In the genomic region with DNA sequence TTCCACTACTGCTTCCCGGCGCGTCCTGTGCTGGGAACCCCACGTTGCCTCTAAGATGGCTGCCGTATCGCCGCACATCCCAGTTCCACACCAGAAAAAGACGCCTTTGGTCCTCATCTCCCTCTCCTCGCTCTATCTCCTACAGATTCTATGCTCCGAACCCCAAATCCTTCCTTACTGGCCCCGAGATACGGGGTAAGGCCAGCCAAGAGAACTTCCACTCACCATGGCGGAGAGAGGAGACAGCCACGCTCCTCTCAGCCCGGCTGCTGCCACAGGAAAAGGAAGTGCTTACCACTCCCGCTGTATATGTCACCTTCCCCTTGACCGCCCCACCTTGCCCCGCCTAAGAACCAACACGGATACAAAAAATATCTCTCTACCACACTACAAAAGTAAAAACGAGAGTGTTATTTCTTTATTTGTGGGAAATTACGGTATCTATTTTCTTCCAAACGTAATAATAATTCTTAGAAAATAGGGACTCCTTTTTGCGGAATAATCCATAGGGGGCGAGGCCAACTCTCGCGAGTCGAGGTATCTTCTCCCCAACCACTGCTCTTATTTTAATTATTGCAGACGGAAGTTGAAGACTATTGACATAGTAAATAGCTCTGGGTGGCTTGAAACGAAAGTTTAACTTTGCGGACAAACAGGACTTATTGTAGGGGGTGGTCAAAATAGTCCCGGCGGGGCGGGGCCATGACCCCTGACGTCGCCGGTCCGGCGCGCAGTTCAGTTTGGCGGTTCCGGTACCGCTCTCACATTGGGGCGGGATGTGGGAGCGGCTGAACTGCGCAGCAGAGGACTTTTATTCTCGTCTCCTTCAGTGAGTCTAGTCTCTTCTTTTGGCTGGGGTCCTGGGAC, we compare ENCODE assay signal across 8 cellular contexts. TPM values are rescaled to one million over a fixed set of nuclear protein-coding genes. Genes with fewer than 3 reads are reported as not detected.
DNase-seq lines count a peak whose midpoint lies in the region; ATAC-seq, FAIRE-seq and TF ChIP-seq lines count a peak whose summit lies in the region.

RPL4 (minus strand) TSS at position 293 of the 867 bp plus-strand sequence; CDS start at position 228, 65 bp downstream.
ZWILCH (plus strand) TSS at position 764 of the 867 bp plus-strand sequence; CDS start at position 777, 13 bp downstream.

- POLR2A ChIA-PET in naive thymus-derived CD4-positive, alpha-beta T cell (lab: Charles Lee): interaction anchor here (0.6 to 3.0 kb wide), 16 partner anchors 10 to 742 kb away, joined by 3 to 31 read pairs (median 4); partner anchors contain the start of gene MAP2K1

- peaks cover 55% of the 10 kb centered on the region for H3K36me3 Mint-ChIP-seq in activated T-helper 1 cell treated with anti-CD3 and anti-CD28 coated beads, Interleukin-12 subunit alpha, Interleukin-12 subunit beta, Interleukin-2, Interleukin-4 antibody, amounts not matched to agents 30 ng/mL and 10 ng/mL and 1 ng/mL, durations not matched to agents 14 hours and 24 hours and 36 hours (ENCODE audit: low read depth)
- peaks cover 8 to 28% (median 24%) of the 10 kb centered on the region in 5 donors for H3K36me3 Mint-ChIP-seq in naive thymus-derived CD4-positive, alpha-beta T cell
- peaks cover 23 to 38% of the 10 kb centered on the region in 2 donors for H3K36me3 Mint-ChIP-seq in stimulated activated naive B cell treated with anti-CD40 and anti-IgM and Interleukin-4, amounts not matched to agents 10 μg/mL and 1 μg/mL and 100 μg/mL, for 72 hours

- intact Hi-C loops in activated T-helper 1 cell treated with anti-CD3 and anti-CD28 coated beads, Interleukin-12 subunit alpha, Interleukin-12 subunit beta, Interleukin-2, Interleukin-4 antibody, amounts not matched to agents 30 ng/mL and 10 ng/mL and 1 ng/mL, durations not matched to agents 14 hours and 24 hours and 36 hours (cut with micrococcal nuclease): loop anchor here (1.0 to 10.0 kb wide), 8 partner anchors 7 to 1200 kb away; partner anchors contain the start of genes AAGAB, INTS14, IQCH and MAP2K1
- intact Hi-C loops in naive thymus-derived CD4-positive, alpha-beta T cell (cut with micrococcal nuclease): loop anchor here (1.0 to 10.0 kb wide), 11 partner anchors 7 to 1773 kb away; partner anchors contain the start of genes SNAPC5 (in 2 of the 2), TIPIN (in 2 of the 2), DIS3L (in 1 of the 2) and FEM1B (in 1 of the 2)

- peak within 1 kb of the TSS; percentile 92 for H3K4me3 ChIP-seq in HUES64 (ENCODE audit: low read length)
- peak within 1 kb of the TSS; percentile 99 for H3K4me3 ChIP-seq in naive thymus-derived CD4-positive, alpha-beta T cell (ENCODE audit: low read length)

- peak within 1 kb of the TSS; percentile 99 for H3K9ac ChIP-seq in HUES64 (ENCODE audit: low read depth, low read length)

- DNase-seq in D721Med (ENCODE audit: insufficient read length, low spot score): peak; percentile 36
- peak; percentile 84 for DNase-seq in RKO (ENCODE audit: low spot score)
- peak; percentile 77 for DNase-seq in activated T-helper 1 cell treated with anti-CD3 and anti-CD28 coated beads, Interleukin-12 subunit alpha, Interleukin-12 subunit beta, Interleukin-2, Interleukin-4 antibody, amounts not matched to agents 30 ng/mL and 10 ng/mL and 1 ng/mL, durations not matched to agents 14 hours and 24 hours and 36 hours (ENCODE audit: low spot score)
- peak; percentile 93 for DNase-seq in fibroblast of gingiva (ENCODE audit: low read depth)
- peak; percentile 65 to 88 (median 83) for DNase-seq in naive thymus-derived CD4-positive, alpha-beta T cell
- DNase-seq in stimulated activated naive B cell treated with anti-CD40 and anti-IgM and Interleukin-4, amounts not matched to agents 10 μg/mL and 1 μg/mL and 100 μg/mL, for 72 hours: peak; percentile 76

- no peak for FAIRE-seq in D721Med (lab: Jason Lieb, UNC)

- WGBS in HUES64: under 1% methylated on average over 35 of the region's 46 CpGs

- CTCF ChIA-PET in naive thymus-derived CD4-positive, alpha-beta T cell (lab: Charles Lee): interaction anchor here (0.7 to 1.3 kb wide), 4 partner anchors 53 to 254 kb away, joined by 3 to 5 read pairs (median 4); no protein-coding TSS in a partner anchor

- H3K36me3 ChIP-seq in HUES64 (ENCODE audit: insufficient read depth, low read length): peaks cover 53% of the 10 kb centered on the region
- H3K36me3 ChIP-seq in naive thymus-derived CD4-positive, alpha-beta T cell (ENCODE audit: control insufficient read depth in 2 of 3, insufficient read depth in 3 of 3, low read length in 3 of 3): peaks cover 2 to 42% (median 33%) of the 10 kb centered on the region in 3 experiments

- ATAC-seq in GM21423 (IDR thresholded peaks at IDR 0.05; ENCODE audit: unreplicated experiment): peak; percentile 72
- peak; percentile 93 for ATAC-seq in naive thymus-derived CD4-positive, alpha-beta T cell
- ATAC-seq in stimulated activated naive B cell treated with anti-CD40 and anti-IgM and Interleukin-4, amounts not matched to agents 10 μg/mL and 1 μg/mL and 100 μg/mL, for 72 hours (replicated peaks): peak; percentile 88 to 90

- no peaks in the 10 kb centered on the region for H3K4me1 ChIP-seq in HUES64 (ENCODE audit: insufficient read depth, low read length)
- H3K4me1 ChIP-seq in naive thymus-derived CD4-positive, alpha-beta T cell (ENCODE audit: control insufficient read depth in 2 of 2, insufficient read depth in 2 of 2, low read length in 2 of 2): peaks cover 13 to 22% of the 10 kb centered on the region in 2 donors

- H3K27me3 Mint-ChIP-seq in activated T-helper 1 cell treated with anti-CD3 and anti-CD28 coated beads, Interleukin-12 subunit alpha, Interleukin-12 subunit beta, Interleukin-2, Interleukin-4 antibody, amounts not matched to agents 30 ng/mL and 10 ng/mL and 1 ng/mL, durations not matched to agents 14 hours and 24 hours and 36 hours (ENCODE audit: insufficient read depth): no peaks in the 10 kb centered on the region
- no peaks in the 10 kb centered on the region for H3K27me3 Mint-ChIP-seq in naive thymus-derived CD4-positive, alpha-beta T cell
- H3K27me3 Mint-ChIP-seq in stimulated activated naive B cell treated with anti-CD40 and anti-IgM and Interleukin-4, amounts not matched to agents 10 μg/mL and 1 μg/mL and 100 μg/mL, for 72 hours: no peaks in the 10 kb centered on the region

- H3K4me3 Mint-ChIP-seq in activated T-helper 1 cell treated with anti-CD3 and anti-CD28 coated beads, Interleukin-12 subunit alpha, Interleukin-12 subunit beta, Interleukin-2, Interleukin-4 antibody, amounts not matched to agents 30 ng/mL and 10 ng/mL and 1 ng/mL, durations not matched to agents 14 hours and 24 hours and 36 hours: peak within 1 kb of the TSS; percentile 99
- H3K4me3 Mint-ChIP-seq in naive thymus-derived CD4-positive, alpha-beta T cell: peak within 1 kb of the TSS; percentile 90 to 100 (median 100)
- peak within 1 kb of the TSS; percentile 86 to 100 for H3K4me3 Mint-ChIP-seq in stimulated activated naive B cell treated with anti-CD40 and anti-IgM and Interleukin-4, amounts not matched to agents 10 μg/mL and 1 μg/mL and 100 μg/mL, for 72 hours

- no peaks in the 10 kb centered on the region for H3K9me3 ChIP-seq in HUES64 (ENCODE audit: insufficient read depth, low read depth, low read length)
- no peaks in the 10 kb centered on the region for H3K9me3 ChIP-seq in naive thymus-derived CD4-positive, alpha-beta T cell (ENCODE audit: control insufficient read depth in 2 of 3, low read length in 3 of 3)

- H3K27ac ChIP-seq in HUES64 (ENCODE audit: low read depth, low read length): peak within 1 kb of the TSS; percentile 97
- peak within 1 kb of the TSS; percentile 93 for H3K27ac ChIP-seq in naive thymus-derived CD4-positive, alpha-beta T cell (ENCODE audit: low read depth, low read length)

- no peak for TF ChIP-seq CTCF in D721Med (IDR thresholded peaks at IDR 0.05; ENCODE audit: insufficient read depth, missing control alignments)

- H3K4me1 Mint-ChIP-seq in activated T-helper 1 cell treated with anti-CD3 and anti-CD28 coated beads, Interleukin-12 subunit alpha, Interleukin-12 subunit beta, Interleukin-2, Interleukin-4 antibody, amounts not matched to agents 30 ng/mL and 10 ng/mL and 1 ng/mL, durations not matched to agents 14 hours and 24 hours and 36 hours (ENCODE audit: low read depth): peaks cover 55% of the 10 kb centered on the region
- H3K4me1 Mint-ChIP-seq in naive thymus-derived CD4-positive, alpha-beta T cell: peaks cover 21 to 57% (median 41%) of the 10 kb centered on the region in 7 donors
- peaks cover 18 to 42% of the 10 kb centered on the region in 2 donors for H3K4me1 Mint-ChIP-seq in stimulated activated naive B cell treated with anti-CD40 and anti-IgM and Interleukin-4, amounts not matched to agents 10 μg/mL and 1 μg/mL and 100 μg/mL, for 72 hours

- H3K27me3 ChIP-seq in HUES64 (ENCODE audit: insufficient read depth, low read length): no peaks in the 10 kb centered on the region
- no peaks in the 10 kb centered on the region for H3K27me3 ChIP-seq in naive thymus-derived CD4-positive, alpha-beta T cell (ENCODE audit: control insufficient read depth in 2 of 2, insufficient read depth in 2 of 2, low read length in 2 of 2)

- H3K9me3 Mint-ChIP-seq in activated T-helper 1 cell treated with anti-CD3 and anti-CD28 coated beads, Interleukin-12 subunit alpha, Interleukin-12 subunit beta, Interleukin-2, Interleukin-4 antibody, amounts not matched to agents 30 ng/mL and 10 ng/mL and 1 ng/mL, durations not matched to agents 14 hours and 24 hours and 36 hours: no peaks in the 10 kb centered on the region
- no peaks in the 10 kb centered on the region for H3K9me3 Mint-ChIP-seq in naive thymus-derived CD4-positive, alpha-beta T cell
- H3K9me3 Mint-ChIP-seq in stimulated activated naive B cell treated with anti-CD40 and anti-IgM and Interleukin-4, amounts not matched to agents 10 μg/mL and 1 μg/mL and 100 μg/mL, for 72 hours: no peaks in the 10 kb centered on the region

- H3K27ac Mint-ChIP-seq in activated T-helper 1 cell treated with anti-CD3 and anti-CD28 coated beads, Interleukin-12 subunit alpha, Interleukin-12 subunit beta, Interleukin-2, Interleukin-4 antibody, amounts not matched to agents 30 ng/mL and 10 ng/mL and 1 ng/mL, durations not matched to agents 14 hours and 24 hours and 36 hours: peak within 1 kb of the TSS; percentile 99
- H3K27ac Mint-ChIP-seq in naive thymus-derived CD4-positive, alpha-beta T cell: peak within 1 kb of the TSS; percentile 92 to 100 (median 99)
- peak within 1 kb of the TSS; percentile 100 for H3K27ac Mint-ChIP-seq in stimulated activated naive B cell treated with anti-CD40 and anti-IgM and Interleukin-4, amounts not matched to agents 10 μg/mL and 1 μg/mL and 100 μg/mL, for 72 hours

RNA-seq across cellular contexts. Expression of gene RPL4, which starts in this region (rescaled TPM):
- polyA plus RNA-seq in HUES64 (2013, experiment 1 of 2): 3,610 TPM
- polyA plus RNA-seq in HUES64 (2013, experiment 2 of 2): 3,887 TPM
- total RNA-seq in activated T-helper 1 cell treated with anti-CD3 and anti-CD28 coated beads, Interleukin-12 subunit alpha, Interleukin-12 subunit beta, Interleukin-2, Interleukin-4 antibody, amounts not matched to agents 30 ng/mL and 10 ng/mL and 1 ng/mL, durations not matched to agents 14 hours and 24 hours and 36 hours: 3,069 and 3,091 TPM in 2 replicates
- total RNA-seq in naive thymus-derived CD4-positive, alpha-beta T cell: 1,000 to 10,000 TPM; 2,229 to 4,292 (median 4,136) TPM
- polyA plus RNA-seq in naive thymus-derived CD4-positive, alpha-beta T cell: 1,000 to 10,000 TPM in 1 of 2 donors, 100 to 1,000 TPM in 1; 898 to 1,586 TPM

RNA-seq across cellular contexts. Expression of gene ZWILCH, which starts in this region (rescaled TPM):
- polyA plus RNA-seq in HUES64 (2013, experiment 1 of 2): 52.4 TPM
- polyA plus RNA-seq in HUES64 (2013, experiment 2 of 2): 48.1 TPM
- total RNA-seq in activated T-helper 1 cell treated with anti-CD3 and anti-CD28 coated beads, Interleukin-12 subunit alpha, Interleukin-12 subunit beta, Interleukin-2, Interleukin-4 antibody, amounts not matched to agents 30 ng/mL and 10 ng/mL and 1 ng/mL, durations not matched to agents 14 hours and 24 hours and 36 hours: 37.5 and 42.2 TPM in 2 replicates
- total RNA-seq in naive thymus-derived CD4-positive, alpha-beta T cell: 10 to 100 TPM in 1 of 5 experiments, 1 to 10 TPM in 4; 5.6 to 20.3 (median 6.8) TPM
- polyA plus RNA-seq in naive thymus-derived CD4-positive, alpha-beta T cell: 1 to 10 TPM; 4.3 to 4.8 TPM

Comparison
In these comparisons a context has a peak if more than half of its experiments do, and no peak if none do; other contexts are left out.
1. Peak in every context shown above with its lines: DNase-seq, ATAC-seq, H3K4me3 ChIP-seq and H3K27ac ChIP-seq.
2. DNase-seq: peak in every context shown above with its lines; median percentile 93 in fibroblast of gingiva; 84 in RKO; 83 in naive thymus-derived CD4-positive, alpha-beta T cell; 77 in activated T-helper 1 cell treated with anti-CD3 and anti-CD28 coated beads, Interleukin-12 subunit alpha, Interleukin-12 subunit beta, Interleukin-2, Interleukin-4 antibody, amounts not matched to agents 30 ng/mL and 10 ng/mL and 1 ng/mL, durations not matched to agents 14 hours and 24 hours and 36 hours; 76 in stimulated activated naive B cell treated with anti-CD40 and anti-IgM and Interleukin-4, amounts not matched to agents 10 μg/mL and 1 μg/mL and 100 μg/mL, for 72 hours; 36 in D721Med.